ENCODE assay signal across 27 cellular contexts in genomic region chr4:20641971-20642370, GRCh38.
"Had no signal": no experiment of that assay in that cellular context is flagged by ENCODE, and none has a peak within 500 bp of the region (broad histone marks: within the 10 kb centered on the region; RNA-seq: fewer than 3 reads in every experiment).

No MANE protein-coding gene starts in this region.

- H3K27me3 ChIP-seq: breast epithelium, colonic mucosa had no signal

- H3K27ac ChIP-seq: breast epithelium, colonic mucosa, PC-9, SK-N-MC had no signal

- H3K27ac Mint-ChIP-seq: activated B cell treated with CpG ODN at 0.5 μM for 24 hours; activated CD4-positive, alpha-beta T cell treated with anti-CD3 and anti-CD28 coated beads, Interleukin-2, amount 10 ng/mL, durations not matched to agents 24 days and 14 days; activated CD8-positive, alpha-beta memory T cell treated with anti-CD3 and anti-CD28 coated beads, Interleukin-2, amount 10 ng/mL, durations not matched to agents 7 days and 5 days; activated naive CD4-positive, alpha-beta T cell treated with anti-CD3 and anti-CD28 coated beads, Interleukin-2, amount 50 U/mL, for 24 hours; activated T-cell treated with anti-CD3 and anti-CD28 coated beads, Interleukin-2, amount 50 U/mL, for 24 hours; activated T-helper 1 cell treated with anti-CD3 and anti-CD28 coated beads, Interleukin-12 subunit alpha, Interleukin-12 subunit beta, Interleukin-2, Interleukin-4 antibody, amounts not matched to agents 30 ng/mL and 10 ng/mL and 1 ng/mL, durations not matched to agents 14 hours and 24 hours and 36 hours; T-helper 1 cell treated with Interleukin-12 subunit alpha and Interleukin-12 subunit beta and Interleukin-4 antibody, amounts not matched to agents 30 μg/mL and 1 μg/mL, for 36 hours had no signal

- H3K4me3 Mint-ChIP-seq: activated B cell treated with CpG ODN at 0.5 μM for 24 hours; activated CD4-positive, alpha-beta T cell treated with anti-CD3 and anti-CD28 coated beads, Interleukin-2, amount 10 ng/mL, durations not matched to agents 24 days and 14 days; activated CD8-positive, alpha-beta memory T cell treated with anti-CD3 and anti-CD28 coated beads, Interleukin-2, amount 10 ng/mL, durations not matched to agents 7 days and 5 days; activated naive CD4-positive, alpha-beta T cell treated with anti-CD3 and anti-CD28 coated beads, Interleukin-2, amount 50 U/mL, for 24 hours; activated T-cell treated with anti-CD3 and anti-CD28 coated beads, Interleukin-2, amount 50 U/mL, for 24 hours; activated T-helper 1 cell treated with anti-CD3 and anti-CD28 coated beads, Interleukin-12 subunit alpha, Interleukin-12 subunit beta, Interleukin-2, Interleukin-4 antibody, amounts not matched to agents 30 ng/mL and 10 ng/mL and 1 ng/mL, durations not matched to agents 14 hours and 24 hours and 36 hours; T-helper 1 cell treated with Interleukin-12 subunit alpha and Interleukin-12 subunit beta and Interleukin-4 antibody, amounts not matched to agents 30 μg/mL and 1 μg/mL, for 36 hours had no signal

- H3K9me3 Mint-ChIP-seq: activated B cell treated with CpG ODN at 0.5 μM for 24 hours; activated CD4-positive, alpha-beta T cell treated with anti-CD3 and anti-CD28 coated beads, Interleukin-2, amount 10 ng/mL, durations not matched to agents 24 days and 14 days; activated naive CD4-positive, alpha-beta T cell treated with anti-CD3 and anti-CD28 coated beads, Interleukin-2, amount 50 U/mL, for 24 hours; activated T-cell treated with anti-CD3 and anti-CD28 coated beads, Interleukin-2, amount 50 U/mL, for 24 hours; activated T-helper 1 cell treated with anti-CD3 and anti-CD28 coated beads, Interleukin-12 subunit alpha, Interleukin-12 subunit beta, Interleukin-2, Interleukin-4 antibody, amounts not matched to agents 30 ng/mL and 10 ng/mL and 1 ng/mL, durations not matched to agents 14 hours and 24 hours and 36 hours; T-helper 1 cell treated with Interleukin-12 subunit alpha and Interleukin-12 subunit beta and Interleukin-4 antibody, amounts not matched to agents 30 μg/mL and 1 μg/mL, for 36 hours had no signal

- DNase-seq: activated B cell treated with CpG ODN at 0.5 μM for 24 hours; activated CD4-positive, alpha-beta T cell treated with anti-CD3 and anti-CD28 coated beads for 1 hour; activated CD4-positive, alpha-beta T cell treated with anti-CD3 and anti-CD28 coated beads, Interleukin-2, amount 10 ng/mL, durations not matched to agents 24 days and 14 days; activated CD4-positive, alpha-beta T cell treated with anti-CD3 and anti-CD28 coated beads, Interleukin-2, amount 50 U/mL, for 48 hours; activated CD8-positive, alpha-beta memory T cell treated with anti-CD3 and anti-CD28 coated beads, Interleukin-2, amount 10 ng/mL, durations not matched to agents 7 days and 5 days; activated effector memory CD4-positive, alpha-beta T cell treated with Interleukin-2 at 50 U/mL for 16 hours; activated naive CD4-positive, alpha-beta T cell; activated T-cell treated with anti-CD3 and anti-CD28 coated beads, Interleukin-2, amount 50 U/mL, for 24 hours; aorta; caudate nucleus; colonic mucosa; dermis blood vessel endothelial cell; Karpas-422; NCI-H1105 treated with DMSO at 0.1 percent for 48 hours; NCI-H1436 treated with DMSO at 0.1 percent for 48 hours; NCI-H187; NCI-H2171; NCI-H2227 treated with DMSO at 0.1 percent for 48 hours; NCI-H446 treated with DMSO at 0.1 percent for 48 hours; NCI-H524 treated with DMSO at 0.1 percent for 48 hours; PC-9 had no signal

- H3K4me3 ChIP-seq: breast epithelium, colonic mucosa, K562, PC-9, SK-N-MC had no signal

- ATAC-seq: activated CD8-positive, alpha-beta memory T cell treated with anti-CD3 and anti-CD28 coated beads, Interleukin-2, amount 10 ng/mL, durations not matched to agents 7 days and 5 days; K562 had no signal

- H3K4me1 ChIP-seq: breast epithelium, colonic mucosa had no signal

- H3K36me3 Mint-ChIP-seq: activated CD8-positive, alpha-beta memory T cell treated with anti-CD3 and anti-CD28 coated beads, Interleukin-2, amount 10 ng/mL, durations not matched to agents 7 days and 5 days; activated naive CD4-positive, alpha-beta T cell treated with anti-CD3 and anti-CD28 coated beads, Interleukin-2, amount 50 U/mL, for 24 hours had no signal

- H3K36me3 ChIP-seq: breast epithelium, colonic mucosa had no signal

- H3K4me1 Mint-ChIP-seq: activated B cell treated with CpG ODN at 0.5 μM for 24 hours; activated CD4-positive, alpha-beta T cell treated with anti-CD3 and anti-CD28 coated beads, Interleukin-2, amount 10 ng/mL, durations not matched to agents 24 days and 14 days; activated CD8-positive, alpha-beta memory T cell treated with anti-CD3 and anti-CD28 coated beads, Interleukin-2, amount 10 ng/mL, durations not matched to agents 7 days and 5 days; activated naive CD4-positive, alpha-beta T cell treated with anti-CD3 and anti-CD28 coated beads, Interleukin-2, amount 50 U/mL, for 24 hours had no signal

- H3K27me3 Mint-ChIP-seq: activated T-cell treated with anti-CD3 and anti-CD28 coated beads, Interleukin-2, amount 50 U/mL, for 24 hours had no signal

- H3K9me3 ChIP-seq: breast epithelium, colonic mucosa had no signal
